ENCODE assay signal across 1 cellular context in the genomic region with DNA sequence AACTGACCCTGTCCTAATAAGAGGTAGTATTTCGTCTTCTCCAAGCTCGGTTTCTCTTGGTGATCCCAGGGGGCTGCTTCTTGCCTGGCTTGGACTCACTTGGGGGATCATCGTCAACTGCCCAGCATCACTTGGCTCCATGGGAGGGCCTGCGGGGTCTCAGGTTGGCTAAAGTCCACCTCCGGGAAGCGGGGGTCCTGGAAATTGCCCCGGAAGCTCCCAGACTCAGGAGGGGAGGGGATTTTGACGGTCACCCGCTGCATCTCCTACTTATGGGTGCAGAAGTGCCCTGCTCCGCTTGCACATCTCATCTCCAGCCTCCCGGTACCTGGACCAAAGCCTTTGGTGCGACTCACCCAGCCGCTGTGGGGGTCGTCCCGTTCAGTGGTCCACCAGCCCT.
TF ChIP-seq lines count a peak whose summit lies in the region.

No MANE protein-coding gene starts in this region.

TF ChIP-seq in WTC11, 78 proteins besides CTCF, POLR2A, EP300 and RAD21 (continued from another document):
- TF ChIP-seq ZNF317 (CRISPR knock-in tag; IDR thresholded peaks at IDR 0.05; ENCODE audit: borderline replicate concordance, low read depth) = no peak
